In the genomic region with DNA sequence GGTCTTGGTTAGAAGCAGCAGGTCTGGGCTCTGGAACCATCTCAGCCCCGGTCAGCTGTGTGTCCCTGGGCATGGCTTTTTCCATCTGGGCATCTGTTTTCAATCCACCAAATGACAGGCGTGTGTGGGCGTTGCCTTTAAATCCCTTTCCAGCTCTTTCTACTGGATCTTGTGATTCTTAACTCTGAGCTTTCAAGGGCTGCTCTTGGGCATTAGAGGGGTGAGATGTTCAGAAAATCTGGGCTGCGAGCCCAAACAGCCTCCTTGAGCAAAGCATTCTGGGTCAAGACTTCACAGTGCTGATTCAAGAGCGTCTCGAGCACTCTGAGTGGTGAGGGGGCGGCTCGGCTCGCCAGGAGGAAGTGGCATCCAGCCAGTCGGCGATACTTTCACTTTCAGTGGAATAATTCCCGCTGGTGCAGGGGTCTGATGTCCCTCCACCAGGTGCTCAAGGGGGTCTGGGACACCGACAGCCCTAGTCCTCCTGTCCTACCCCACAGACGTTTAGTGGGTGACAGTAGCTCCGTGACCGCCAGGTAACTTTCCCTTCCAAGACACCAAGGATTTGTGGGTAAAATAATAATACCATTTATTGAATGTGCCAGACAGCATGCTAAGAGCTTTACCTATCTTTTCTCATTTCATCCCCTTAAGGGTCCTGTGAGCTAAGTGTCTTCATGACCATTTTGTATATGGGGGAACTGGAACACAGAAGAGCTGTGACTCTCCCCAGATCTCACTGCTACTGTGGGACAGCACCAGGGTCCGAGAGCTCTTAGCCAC, we compare ENCODE assay signal across 8 cellular contexts.
DNase-seq lines count a peak whose midpoint lies in the region; ATAC-seq and TF ChIP-seq lines count a peak whose summit lies in the region.

No MANE protein-coding gene starts in this region.

- H3K4me3 ChIP-seq in SJSA1 = peak overlapping the region; percentile 46
- H3K4me3 ChIP-seq in retinal pigment epithelial cell (ENCODE audit: low read length) = peak overlapping the region; percentile 56

- H3K36me3 ChIP-seq in SJSA1 = no peaks in the 10 kb centered on the region

- H3K27ac Mint-ChIP-seq in activated naive CD8-positive, alpha-beta T cell = peak overlapping the region; percentile 99

- no peaks in the 10 kb centered on the region for H3K27me3 ChIP-seq in SJSA1 (replicated peaks)

- H3K27me3 Mint-ChIP-seq in activated naive CD8-positive, alpha-beta T cell = no peaks in the 10 kb centered on the region

- H3K4me1 Mint-ChIP-seq in activated naive CD8-positive, alpha-beta T cell (ENCODE audit: low read depth) = peaks cover 38% of the 10 kb centered on the region

- H3K36me3 Mint-ChIP-seq in activated naive CD8-positive, alpha-beta T cell = peaks cover 18% of the 10 kb centered on the region

- H3K4me3 Mint-ChIP-seq in activated naive CD8-positive, alpha-beta T cell = peak overlapping the region; percentile 95

- peaks cover 9% of the 10 kb centered on the region for H3K4me1 ChIP-seq in SJSA1 (replicated peaks)

- H3K9me3 Mint-ChIP-seq in activated naive CD8-positive, alpha-beta T cell (ENCODE audit: low read depth) = no peaks in the 10 kb centered on the region

- DNase-seq in C1 segment of cervical spinal cord (lab: John Stamatoyannopoulos, UW) = peak in 13 of 14 donors; percentile 20 to 77 (median 70)
- DNase-seq in HPDE6-E6E7 (ENCODE audit: extremely low spot score) = peak; percentile 70
- peak; percentile 63 to 77 for DNase-seq in SJSA1 (ENCODE audit: low read depth in 1 of 2, low spot score in 2 of 2)
- peak; percentile 88 for DNase-seq in cardiac septum (ENCODE audit: low spot score)
- DNase-seq in retinal pigment epithelial cell (ENCODE audit: low read depth) = peak; percentile 96
- no peak for DNase-seq in cortex of kidney (lab: John Stamatoyannopoulos, UW)

- peak overlapping the region; percentile 30; the same call in 1 of the 2 replicates for H3K27ac ChIP-seq in SJSA1

- ATAC-seq in GM19452 (IDR thresholded peaks at IDR 0.05; ENCODE audit: unreplicated experiment) = peak; percentile 50

- intact Hi-C loops in cardiac septum (cut with DNase I) = no loop called here

- TF ChIP-seq CTCF in retinal pigment epithelial cell (conservative IDR thresholded peaks at IDR 0.05; ENCODE audit: low read depth, low read length) = no peak

- H3K9me3 ChIP-seq in SJSA1 (replicated peaks) = no peaks in the 10 kb centered on the region
